14 cellular contexts compared by ENCODE assay signal in genomic region chr19:50361290-50362029, GRCh38. TPM values are rescaled to one million over a fixed set of nuclear protein-coding genes. Genes with fewer than 3 reads are reported as not detected.
DNase-seq lines count a peak whose midpoint lies in the region; TF ChIP-seq lines count a peak whose summit lies in the region.
"Had no signal": no experiment of that assay in that cellular context is flagged by ENCODE, and none has a peak within 500 bp of the region (broad histone marks: within the 10 kb centered on the region; RNA-seq: fewer than 3 reads in every experiment).

No MANE protein-coding gene starts in this region.

- H3K27ac ChIP-seq in neural progenitor cell: no peak overlapping the region
- H3K27ac ChIP-seq: SJCRH30 had no signal

- H3K4me3 Mint-ChIP-seq in activated T-cell treated with anti-CD3 and anti-CD28 coated beads, Interleukin-2, amount 50 U/mL, for 24 hours: peak overlapping the region; percentile 65
- H3K4me3 Mint-ChIP-seq in neural progenitor cell: peak overlapping the region; percentile 27

- no peaks in the 10 kb centered on the region for H3K79me2 ChIP-seq in neural progenitor cell (ENCODE audit: low read depth)

- no peak overlapping the region for H3K4me3 ChIP-seq in H7 (ENCODE audit: insufficient read depth, low read depth, low read length)
- no peak overlapping the region for H3K4me3 ChIP-seq in neural progenitor cell
- H3K4me3 ChIP-seq: SJCRH30 had no signal

- peaks cover 15% of the 10 kb centered on the region for H3K9me3 Mint-ChIP-seq in activated T-cell treated with anti-CD3 and anti-CD28 coated beads, Interleukin-2, amount 50 U/mL, for 24 hours
- peaks cover 2% of the 10 kb centered on the region for H3K9me3 Mint-ChIP-seq in neural progenitor cell

- H3K4me1 ChIP-seq in neural progenitor cell: peaks cover 3% of the 10 kb centered on the region
- H3K4me1 ChIP-seq: SJCRH30 had no signal

- peak overlapping the region; percentile 95 for H3K27ac Mint-ChIP-seq in activated T-cell treated with anti-CD3 and anti-CD28 coated beads, Interleukin-2, amount 50 U/mL, for 24 hours
- no peak overlapping the region for H3K27ac Mint-ChIP-seq in neural progenitor cell

- H3K36me3 ChIP-seq in H7 (replicated peaks; ENCODE audit: control insufficient read depth, insufficient read depth, low read length): no peaks in the 10 kb centered on the region
- H3K36me3 ChIP-seq in neural progenitor cell: no peaks in the 10 kb centered on the region
- H3K36me3 ChIP-seq: SJCRH30 had no signal

- no peak for DNase-seq in activated T-cell treated with anti-CD3 and anti-CD28 coated beads, Interleukin-2, amount 50 U/mL, for 24 hours
- DNase-seq in activated T-cell treated with anti-CD3 and anti-CD28 coated beads, Interleukin-2, amount 50 U/mL, for 1 hour: no peak
- DNase-seq in H7: peak; percentile 65
- peak; percentile 39 to 54 for DNase-seq in activated CD4-positive, alpha-beta T cell treated with anti-CD3 and anti-CD28 coated beads, Interleukin-2, amount 50 U/mL, for 48 hours
- no peak for DNase-seq in neural progenitor cell (ENCODE audit: low spot score)
- DNase-seq in NCI-H146 treated with DMSO at 0.1 percent for 48 hours (lab: John Stamatoyannopoulos, UW; ENCODE audit: unreplicated experiment): no peak
- DNase-seq in NCI-H226: no peak
- DNase-seq in GM19240 (ENCODE audit: insufficient read length, low spot score): no peak
- DNase-seq: activated CD4-positive, CD25-positive, alpha-beta regulatory T cell; DMS79 treated with DMSO at 0.1 percent for 48 hours; mammary epithelial cell; NCI-H1436; NCI-H774 had no signal

- no peak overlapping the region for H2AFZ ChIP-seq in neural progenitor cell (replicated peaks)

- peaks cover 3% of the 10 kb centered on the region for H4K20me1 ChIP-seq in neural progenitor cell (ENCODE audit: low read depth)

- H3F3A ChIP-seq in neural progenitor cell (ENCODE audit: low read depth): no peaks in the 10 kb centered on the region

- H3K36me3 Mint-ChIP-seq in activated T-cell treated with anti-CD3 and anti-CD28 coated beads, Interleukin-2, amount 50 U/mL, for 24 hours (ENCODE audit: low read depth): peaks cover 53% of the 10 kb centered on the region
- H3K36me3 Mint-ChIP-seq in neural progenitor cell: peaks cover 9% of the 10 kb centered on the region

- no peaks in the 10 kb centered on the region for H3K27me3 Mint-ChIP-seq in activated T-cell treated with anti-CD3 and anti-CD28 coated beads, Interleukin-2, amount 50 U/mL, for 24 hours
- peaks cover 4% of the 10 kb centered on the region for H3K27me3 Mint-ChIP-seq in neural progenitor cell (ENCODE audit: insufficient read depth, low read depth)

- no peaks in the 10 kb centered on the region for H3K9me3 ChIP-seq in neural progenitor cell (ENCODE audit: low read depth)
- H3K9me3 ChIP-seq: SJCRH30 had no signal

- no peak overlapping the region for H3K4me2 ChIP-seq in neural progenitor cell

- no peaks in the 10 kb centered on the region for H3K27me3 ChIP-seq in H7 (ENCODE audit: control insufficient read depth, insufficient read depth, low read length)
- no peaks in the 10 kb centered on the region for H3K27me3 ChIP-seq in neural progenitor cell

- TF ChIP-seq CTCF in neural progenitor cell (IDR thresholded peaks at IDR 0.05): no peak

- peaks cover 87% of the 10 kb centered on the region for H3K4me1 Mint-ChIP-seq in activated T-cell treated with anti-CD3 and anti-CD28 coated beads, Interleukin-2, amount 50 U/mL, for 24 hours (ENCODE audit: low read depth)
- H3K4me1 Mint-ChIP-seq in neural progenitor cell: peaks cover 9% of the 10 kb centered on the region

- H3K9ac ChIP-seq in neural progenitor cell: no peak overlapping the region

RNA-seq across cellular contexts. Expression of gene NAPSA, which starts 4.0 kb away (rescaled TPM):
- total RNA-seq in H7 (2014; rRNA removed; shearing (Covaris generic)): 0.44 and 0.59 TPM in 2 replicates
- 0.11 and 2.3 TPM in 2 replicates for total RNA-seq in neural progenitor cell (ENCODE audit: low replicate concordance)

RNA-seq across cellular contexts. Expression of gene NR1H2, which starts 14.8 kb away (rescaled TPM):
- 73.7 and 90.1 TPM in 2 replicates for total RNA-seq in H7 (2014; rRNA removed; shearing (Covaris generic))
- total RNA-seq in neural progenitor cell (ENCODE audit: low replicate concordance): 25.4 and 47.2 TPM in 2 replicates

RNA-seq across cellular contexts. Expression of gene POLD1, which starts 22.7 kb away (rescaled TPM):
- total RNA-seq in H7 (2014; rRNA removed; shearing (Covaris generic)): 167 and 185 TPM in 2 replicates
- 36.7 and 123 TPM in 2 replicates for total RNA-seq in neural progenitor cell (ENCODE audit: low replicate concordance)

RNA-seq across cellular contexts. Expression of gene KCNC3, which starts 32.3 kb away (rescaled TPM):
- 0.14 and 0.37 TPM in 2 replicates for total RNA-seq in H7 (2014; rRNA removed; shearing (Covaris generic))
- total RNA-seq in neural progenitor cell (ENCODE audit: low replicate concordance): 0.41 and 1.2 TPM in 2 replicates

RNA-seq across cellular contexts. Expression of gene SPIB, which starts 57.3 kb away (rescaled TPM):
- total RNA-seq in H7 (2014; rRNA removed; shearing (Covaris generic)): 0.81 and 8.8 TPM in 2 replicates
- 0.31 TPM in 1 of 2 replicates, not detected in the other for total RNA-seq in neural progenitor cell (ENCODE audit: low replicate concordance)
- total RNA-seq: mammary epithelial cell had no signal

Comparison
In these comparisons a context has a peak if more than half of its experiments do, and no peak if none do; other contexts are left out.
1. DNase-seq: peak in H7 (single experiment) and activated CD4-positive, alpha-beta T cell treated with anti-CD3 and anti-CD28 coated beads, Interleukin-2, amount 50 U/mL, for 48 hours (2 of 2); none in activated T-cell treated with anti-CD3 and anti-CD28 coated beads, Interleukin-2, amount 50 U/mL, for 24 hours (single experiment), activated T-cell treated with anti-CD3 and anti-CD28 coated beads, Interleukin-2, amount 50 U/mL, for 1 hour (single experiment), neural progenitor cell (single experiment), NCI-H146 treated with DMSO at 0.1 percent for 48 hours (single experiment), NCI-H226 (single experiment) and GM19240 (single experiment).